In the genomic region with DNA sequence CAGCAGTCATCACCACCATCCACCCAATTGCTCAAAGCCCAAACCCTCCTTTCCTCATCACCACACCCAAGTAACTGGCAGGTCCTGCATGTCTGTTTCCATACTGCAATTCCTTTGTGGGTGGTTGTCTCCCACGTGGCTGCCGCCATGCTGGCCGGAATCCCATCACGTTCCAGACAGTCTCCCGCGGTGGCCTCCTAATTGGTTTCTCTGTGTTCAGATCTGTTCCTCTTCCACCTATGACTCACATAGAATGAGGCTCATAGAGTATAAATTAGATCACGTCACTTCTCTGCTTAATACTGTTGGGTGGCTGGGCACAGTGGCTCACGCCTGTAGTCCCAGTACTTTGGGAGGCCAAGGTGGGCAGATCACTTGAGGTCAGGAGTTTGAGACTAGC, we compare ENCODE assay signal across 15 cellular contexts.
DNase-seq lines count a peak whose midpoint lies in the region; ATAC-seq and TF ChIP-seq lines count a peak whose summit lies in the region.
"Had no signal": no experiment of that assay in that cellular context is flagged by ENCODE, and none has a peak within 500 bp of the region (broad histone marks: within the 10 kb centered on the region; RNA-seq: fewer than 3 reads in every experiment).

No MANE protein-coding gene starts in this region.

- H3F3A ChIP-seq in smooth muscle cell (ENCODE audit: low read depth) = no peaks in the 10 kb centered on the region

- no peak overlapping the region for H2BK120ac ChIP-seq in trophoblast cell (ENCODE audit: insufficient read depth, low read length, poor library complexity)

- no peak overlapping the region for H2BK12ac ChIP-seq in trophoblast cell (ENCODE audit: low read length)

- H3K4me1 ChIP-seq in trophoblast cell (ENCODE audit: control insufficient read depth in 1 of 2, insufficient read depth in 2 of 2, low read length in 2 of 2) (no peaks in the 10 kb centered on the region), smooth muscle cell (ENCODE audit: low read depth) (no peaks in the 10 kb centered on the region)

- H3K9ac ChIP-seq in trophoblast cell (ENCODE audit: low read length) (no peak overlapping the region), smooth muscle cell (ENCODE audit: low read depth) (no peak overlapping the region)

- H3K4ac ChIP-seq in trophoblast cell (ENCODE audit: low read depth, low read length) = no peak overlapping the region

- no peaks in the 10 kb centered on the region for H4K20me1 ChIP-seq in smooth muscle cell (ENCODE audit: low read depth)

- H4K8ac ChIP-seq in trophoblast cell (ENCODE audit: low read depth, low read length) = no peak overlapping the region

- no peaks in the 10 kb centered on the region for H3K79me1 ChIP-seq in trophoblast cell (ENCODE audit: low read length)

- H3K79me2 ChIP-seq in trophoblast cell (ENCODE audit: control insufficient read depth, insufficient read depth, low read length, poor library complexity) (no peaks in the 10 kb centered on the region), smooth muscle cell (ENCODE audit: low read depth) (no peaks in the 10 kb centered on the region)

- H2AFZ ChIP-seq in trophoblast cell (ENCODE audit: insufficient read depth, low read length, poor library complexity) (no peak overlapping the region), smooth muscle cell (ENCODE audit: low read depth) (no peak overlapping the region)
- H2AFZ ChIP-seq: GM23338 had no signal

- no peak overlapping the region for H4K91ac ChIP-seq in trophoblast cell (ENCODE audit: low read depth, low read length)

- H3K14ac ChIP-seq in trophoblast cell (ENCODE audit: low read length) = no peak overlapping the region

- H3K27me3 ChIP-seq in trophoblast cell (ENCODE audit: insufficient read depth, low read length) (no peaks in the 10 kb centered on the region), smooth muscle cell (ENCODE audit: low read depth) (peaks cover 1% of the 10 kb centered on the region)

- H2AK5ac ChIP-seq in trophoblast cell (ENCODE audit: low read length) = no peak overlapping the region

- TF ChIP-seq CTCF in smooth muscle cell (IDR thresholded peaks at IDR 0.05; ENCODE audit: borderline replicate concordance, insufficient read depth, poor library complexity, severe bottlenecking) = no peak

- H3K4me2 ChIP-seq in trophoblast cell (ENCODE audit: low read length) = no peak overlapping the region
- no peak overlapping the region for H3K4me2 ChIP-seq in smooth muscle cell
- H3K4me2 ChIP-seq: GM23338 had no signal

- DNase-seq in A172 (ENCODE audit: low spot score) (peak; percentile 80), H4 (ENCODE audit: low spot score) (peak; percentile 67), astrocyte of the hippocampus (ENCODE audit: low read depth, low spot score) (peak; percentile 42), trophoblast cell (no peak), NCI-H1105 treated with DMSO at 0.1 percent for 48 hours (lab: John Stamatoyannopoulos, UW) (no peak), smooth muscle cell (lab: John Stamatoyannopoulos, UW; ENCODE audit: unreplicated experiment) (no peak)
- DNase-seq: 8988T; CD8-positive, alpha-beta T cell; COR-L47; DMS153; DMS79 treated with DMSO at 0.1 percent for 48 hours; EL; H9 had no signal

- no CpG with 5 or more reads among the region's 8 CpGs for WGBS in trophoblast cell (ENCODE audit: extremely low coverage, insufficient coverage, insufficient read length)
- WGBS in smooth muscle cell (ENCODE audit: low lambda C conversion rate) = 61% methylated on average over 8 of the region's 8 CpGs

- H3K36me3 ChIP-seq in trophoblast cell (ENCODE audit: control insufficient read depth in 1 of 2, insufficient read depth in 2 of 2, low read length in 2 of 2) (no peaks in the 10 kb centered on the region), smooth muscle cell (ENCODE audit: low read depth) (no peaks in the 10 kb centered on the region)

- H3K27ac ChIP-seq in trophoblast cell (ENCODE audit: low read depth, low read length) = no peak overlapping the region
- no peak overlapping the region for H3K27ac ChIP-seq in smooth muscle cell (ENCODE audit: low read depth)

- H2BK5ac ChIP-seq in trophoblast cell (ENCODE audit: low read depth, low read length, poor library complexity) = no peak overlapping the region

- no peak overlapping the region for H3K23ac ChIP-seq in trophoblast cell (ENCODE audit: low read length)

- H3K4me3 ChIP-seq in trophoblast cell (ENCODE audit: low read depth, low read length) (peak overlapping the region; percentile 53), smooth muscle cell (no peak overlapping the region)
- H3K4me3 ChIP-seq: GM23338 had no signal

- H3K18ac ChIP-seq in trophoblast cell (ENCODE audit: low read length) = no peak overlapping the region

- H3K9me3 ChIP-seq in trophoblast cell (ENCODE audit: insufficient read depth, low read depth, low read length) (no peaks in the 10 kb centered on the region), smooth muscle cell (replicated peaks; ENCODE audit: low read depth) (no peaks in the 10 kb centered on the region)

- no peak overlapping the region for H4K12ac ChIP-seq in trophoblast cell (ENCODE audit: low read depth, low read length)

- ATAC-seq in HG03432 (IDR thresholded peaks at IDR 0.05; ENCODE audit: unreplicated experiment) = no peak
- ATAC-seq: CD8-positive, alpha-beta T cell; GM23338 had no signal

Comparison
In these comparisons a context has a peak if more than half of its experiments do, and no peak if none do; other contexts are left out.
1. DNase-seq: peak in A172 (single experiment), H4 (single experiment) and astrocyte of the hippocampus (single experiment); none in trophoblast cell (0 of 2), NCI-H1105 treated with DMSO at 0.1 percent for 48 hours (single experiment) and smooth muscle cell (single experiment).